In genomic region chr18:45285251-45285650, GRCh38 we compare ENCODE assay signal across 24 cellular contexts.
"Had no signal": no experiment of that assay in that cellular context is flagged by ENCODE, and none has a peak within 500 bp of the region (broad histone marks: within the 10 kb centered on the region; RNA-seq: fewer than 3 reads in every experiment).

No MANE protein-coding gene starts in this region.

- H3K4me1 Mint-ChIP-seq: endodermal cell had no signal

- H3K4me3 ChIP-seq: colonic mucosa, coronary artery, dorsolateral prefrontal cortex, esophagus muscularis mucosa, esophagus squamous epithelium, gastroesophageal sphincter, heart left ventricle, heart right ventricle had no signal

- H3K9me3 Mint-ChIP-seq: dendritic cell treated with granulocyte-macrophage colony-stimulating factor and Interleukin-4, amounts not matched to agents 40 ng/mL and 50 ng/mL, for 4 days; effector memory CD8-positive, alpha-beta T cell; endodermal cell had no signal

- H3K4me1 ChIP-seq: colonic mucosa, esophagus muscularis mucosa, esophagus squamous epithelium, foreskin keratinocyte, gastroesophageal sphincter, heart left ventricle, heart right ventricle had no signal

- H3K27me3 ChIP-seq: colonic mucosa, dorsolateral prefrontal cortex, esophagus muscularis mucosa, esophagus squamous epithelium, gastroesophageal sphincter, heart right ventricle had no signal

- DNase-seq: colonic mucosa; cortex of kidney; dermis blood vessel endothelial cell; dorsolateral prefrontal cortex; effector CD4-positive, alpha-beta T cell; effector CD8-positive, alpha-beta T cell; effector memory CD4-positive, alpha-beta T cell; effector memory CD8-positive, alpha-beta T cell; endodermal cell; erythroblast; esophagus squamous epithelium; foreskin fibroblast; foreskin keratinocyte; foreskin melanocyte; glutamatergic neuron; head of caudate nucleus; heart left ventricle; heart right ventricle had no signal

- ATAC-seq: effector memory CD8-positive, alpha-beta T cell; esophagus mucosa; foreskin keratinocyte; gastroesophageal sphincter; heart left ventricle; heart right ventricle had no signal

- H3K9me3 ChIP-seq: colonic mucosa, esophagus squamous epithelium, gastroesophageal sphincter, heart left ventricle, heart right ventricle had no signal

- H3K36me3 ChIP-seq: colonic mucosa, esophagus muscularis mucosa, esophagus squamous epithelium, gastroesophageal sphincter, heart left ventricle, heart right ventricle had no signal

- H3K27ac Mint-ChIP-seq: dendritic cell treated with granulocyte-macrophage colony-stimulating factor and Interleukin-4, amounts not matched to agents 40 ng/mL and 50 ng/mL, for 4 days; effector memory CD8-positive, alpha-beta T cell; endodermal cell had no signal

- H3K4me3 Mint-ChIP-seq: dendritic cell treated with granulocyte-macrophage colony-stimulating factor and Interleukin-4, amounts not matched to agents 40 ng/mL and 50 ng/mL, for 4 days; effector memory CD8-positive, alpha-beta T cell; endodermal cell had no signal

- H3K27ac ChIP-seq: colonic mucosa, coronary artery, dorsolateral prefrontal cortex, epithelial cell of prostate, esophagus muscularis mucosa, esophagus squamous epithelium, foreskin keratinocyte, gastroesophageal sphincter, heart left ventricle, heart right ventricle had no signal
